In genomic region chr20:8032499-8032898, GRCh38 we compare ENCODE assay signal across 3 cellular contexts.
"Had no signal": no experiment of that assay in that cellular context is flagged by ENCODE, and none has a peak within 500 bp of the region (broad histone marks: within the 10 kb centered on the region; RNA-seq: fewer than 3 reads in every experiment).

No MANE protein-coding gene starts in this region.

- H3K4me3 ChIP-seq: GM12878 had no signal

- ATAC-seq: GM12878 had no signal

- DNase-seq: GDM1, GF-D8 had no signal
